ENCODE assay signal across 14 cellular contexts in genomic region chr2:122927217-122927616, GRCh38.
DNase-seq lines count a peak whose midpoint lies in the region; ATAC-seq and TF ChIP-seq lines count a peak whose summit lies in the region.
"Had no signal": no experiment of that assay in that cellular context is flagged by ENCODE, and none has a peak within 500 bp of the region (broad histone marks: within the 10 kb centered on the region; RNA-seq: fewer than 3 reads in every experiment).

No MANE protein-coding gene starts in this region.

- H3K27me3 ChIP-seq in spleen (replicated peaks in 1 of 7), result no peaks in the 10 kb centered on the region
- H3K27me3 ChIP-seq: SJSA1 had no signal

- TF ChIP-seq POLR2A in spleen (IDR thresholded peaks at IDR 0.05), result no peak

- WGBS in spleen, 5 donors, result 30 to 53% (median 43%) methylated on average over 2 of the region's 2 CpGs

- intact Hi-C loops in spleen (cut with DNase I; ENCODE audit: low total_unique reads), result no loop called here

- H3K27ac ChIP-seq in spleen, result no peak overlapping the region
- H3K27ac ChIP-seq: psoas muscle, SJSA1 had no signal

- peaks cover 0 to 54% (median 34%) of the 10 kb centered on the region in 8 donors for H3K9me3 ChIP-seq in spleen
- H3K9me3 ChIP-seq: psoas muscle had no signal

- no peak overlapping the region for H3K4me3 ChIP-seq in spleen
- H3K4me3 ChIP-seq: psoas muscle, SJSA1 had no signal

- H3K36me3 ChIP-seq in spleen, result no peaks in the 10 kb centered on the region
- H3K36me3 ChIP-seq: SJSA1 had no signal

- TF ChIP-seq CTCF in spleen (IDR thresholded peaks at IDR 0.05 in 8 of 11, conservative IDR thresholded peaks at IDR 0.05 in 3 of 11), result no peak

- DNase-seq in COR-L47 (lab: John Stamatoyannopoulos, UW), result peak; percentile 95
- DNase-seq in NCI-H1105 treated with DMSO at 0.1 percent for 48 hours (lab: John Stamatoyannopoulos, UW), result peak; percentile 56
- DNase-seq in astrocyte of the hippocampus (ENCODE audit: low read depth, low spot score), result peak; percentile 90
- peak; percentile 53 for DNase-seq in inferior parietal cortex (ENCODE audit: extremely low spot score)
- no peak for DNase-seq in spleen
- no peak for DNase-seq in NAMALWA (ENCODE audit: low spot score)
- no peak for DNase-seq in AG20443 (ENCODE audit: low spot score)
- DNase-seq: activated CD4-positive, alpha-beta T cell treated with anti-CD3 and anti-CD28 coated beads, Interleukin-2, amount 10 ng/mL, durations not matched to agents 24 days and 14 days; activated T-cell treated with anti-CD3 and anti-CD28 coated beads, Interleukin-2, amount 50 U/mL, for 1 hour; GF-D8; NCI-H2081 treated with DMSO at 0.1 percent for 48 hours; psoas muscle had no signal

- no peak for ATAC-seq in SK-N-SH treated with all-trans-retinoic acid at 6 μM for 48 hours
- ATAC-seq: psoas muscle had no signal

- no peaks in the 10 kb centered on the region for H3K4me1 ChIP-seq in spleen
- H3K4me1 ChIP-seq: psoas muscle, SJSA1 had no signal

TF ChIP-seq in SK-N-SH treated with all-trans-retinoic acid at 6 μM for 48 hours, 23 proteins besides CTCF, POLR2A, EP300 and RAD21:
- TF ChIP-seq ZNF70 (CRISPR knock-in tag; IDR thresholded peaks at IDR 0.05), result no peak

Comparison
In these comparisons a context has a peak if more than half of its experiments do, and no peak if none do; other contexts are left out.
1. DNase-seq: peak in COR-L47 (single experiment), NCI-H1105 treated with DMSO at 0.1 percent for 48 hours (single experiment), astrocyte of the hippocampus (single experiment) and inferior parietal cortex (single experiment); none in spleen (single experiment), NAMALWA (single experiment) and AG20443 (single experiment).